8 cellular contexts compared by ENCODE assay signal in genomic region chr6:73579851-73580246, GRCh38. TPM values are rescaled to one million over a fixed set of nuclear protein-coding genes. Genes with fewer than 3 reads are reported as not detected.
DNase-seq lines count a peak whose midpoint lies in the region; ATAC-seq, FAIRE-seq and TF ChIP-seq lines count a peak whose summit lies in the region.

No MANE protein-coding gene starts in this region.

- peak overlapping the region; percentile 17 for H3K27ac ChIP-seq in CD8-positive, alpha-beta T cell (ENCODE audit: low read depth, low read length)
- H3K27ac ChIP-seq in OCI-LY3 (ENCODE audit: low read length) = peak overlapping the region; percentile 69

- peak overlapping the region; percentile 84 for H3K4me2 ChIP-seq in OCI-LY3 (ENCODE audit: low read length)

- H3K4me1 ChIP-seq in CD8-positive, alpha-beta T cell (ENCODE audit: insufficient read depth, low read length) = peaks cover 19% of the 10 kb centered on the region
- peaks cover 21% of the 10 kb centered on the region for H3K4me1 ChIP-seq in OCI-LY3 (ENCODE audit: low read length)

- H3K27me3 Mint-ChIP-seq in CD8-positive, alpha-beta T cell (ENCODE audit: low read depth) = no peaks in the 10 kb centered on the region
- no peaks in the 10 kb centered on the region for H3K27me3 Mint-ChIP-seq in stimulated activated naive CD8-positive, alpha-beta T cell treated with anti-CD3 and anti-CD28 coated beads, Interleukin-15, Interleukin-2, amounts not matched to agents 100 ng/mL and 50 ng/mL, for 24 hours

- H3K36me3 ChIP-seq in CD8-positive, alpha-beta T cell (ENCODE audit: insufficient read depth, low read length) = no peaks in the 10 kb centered on the region
- H3K36me3 ChIP-seq in OCI-LY3 (replicated peaks; ENCODE audit: low read depth, low read length) = no peaks in the 10 kb centered on the region

- H3K4me1 Mint-ChIP-seq in CD8-positive, alpha-beta T cell (ENCODE audit: low read depth) = peaks cover 16% of the 10 kb centered on the region
- H3K4me1 Mint-ChIP-seq in stimulated activated naive CD8-positive, alpha-beta T cell treated with anti-CD3 and anti-CD28 coated beads, Interleukin-15, Interleukin-2, amounts not matched to agents 100 ng/mL and 50 ng/mL, for 24 hours (ENCODE audit: low read depth) = peaks cover 27% of the 10 kb centered on the region

- H3K4me3 ChIP-seq in CD8-positive, alpha-beta T cell (ENCODE audit: low read depth, low read length) = no peak overlapping the region
- H3K4me3 ChIP-seq in OCI-LY3 (ENCODE audit: low read length) (peak overlapping the region; percentile 72), cardiac fibroblast (replicated peaks in 1 of 2; ENCODE audit: low read depth in 2 of 2, low read length in 2 of 2) (no peak overlapping the region)

- no peak for TF ChIP-seq POLR2A in H54 (IDR thresholded peaks at IDR 0.05; ENCODE audit: low read depth, low read length)

- DNase-seq in CD8-positive, alpha-beta T cell = no peak
- peak; percentile 47 for DNase-seq in H54 (ENCODE audit: insufficient read length, low spot score)
- DNase-seq in cardiac fibroblast (ENCODE audit: low read depth in 2 of 2) = peak; percentile 93 to 97
- DNase-seq in kidney tubule cell (ENCODE audit: low spot score) = peak; percentile 87
- no peak for DNase-seq in mesenteric fat pad (ENCODE audit: low spot score)
- DNase-seq in NCI-H69 (lab: John Stamatoyannopoulos, UW) = no peak

- H2AFZ ChIP-seq in OCI-LY3 (ENCODE audit: low read depth, low read length) = peak overlapping the region; percentile 90

- no peaks in the 10 kb centered on the region for H3K9me3 ChIP-seq in CD8-positive, alpha-beta T cell (ENCODE audit: low read length)
- H3K9me3 ChIP-seq in OCI-LY3 (ENCODE audit: insufficient read depth, low read length) = no peaks in the 10 kb centered on the region

- peak overlapping the region; percentile 67 for H3K9ac ChIP-seq in OCI-LY3 (ENCODE audit: low read length)

- no peaks in the 10 kb centered on the region for H3K27me3 ChIP-seq in CD8-positive, alpha-beta T cell (ENCODE audit: insufficient read depth, low read length)
- no peaks in the 10 kb centered on the region for H3K27me3 ChIP-seq in OCI-LY3 (ENCODE audit: low read depth, low read length)

- peak overlapping the region; percentile 88 for H3K27ac Mint-ChIP-seq in CD8-positive, alpha-beta T cell
- H3K27ac Mint-ChIP-seq in stimulated activated naive CD8-positive, alpha-beta T cell treated with anti-CD3 and anti-CD28 coated beads, Interleukin-15, Interleukin-2, amounts not matched to agents 100 ng/mL and 50 ng/mL, for 24 hours = peak overlapping the region; percentile 95

- CTCF ChIA-PET in CD8-positive, alpha-beta T cell (lab: Charles Lee) = interaction anchor here (0.7 to 2.6 kb wide), 3 partner anchors 19 to 32 kb away, joined by 3 to 10 read pairs (median 3); no protein-coding TSS in a partner anchor

- no peak overlapping the region for H3K4me3 Mint-ChIP-seq in CD8-positive, alpha-beta T cell
- peak overlapping the region; percentile 76 for H3K4me3 Mint-ChIP-seq in stimulated activated naive CD8-positive, alpha-beta T cell treated with anti-CD3 and anti-CD28 coated beads, Interleukin-15, Interleukin-2, amounts not matched to agents 100 ng/mL and 50 ng/mL, for 24 hours

- no peaks in the 10 kb centered on the region for H3K79me2 ChIP-seq in OCI-LY3 (ENCODE audit: low read length)

- H3K36me3 Mint-ChIP-seq in CD8-positive, alpha-beta T cell = peaks cover 2% of the 10 kb centered on the region
- H3K36me3 Mint-ChIP-seq in stimulated activated naive CD8-positive, alpha-beta T cell treated with anti-CD3 and anti-CD28 coated beads, Interleukin-15, Interleukin-2, amounts not matched to agents 100 ng/mL and 50 ng/mL, for 24 hours (ENCODE audit: low read depth) = no peaks in the 10 kb centered on the region

- TF ChIP-seq CTCF in CD8-positive, alpha-beta T cell (IDR thresholded peaks at IDR 0.05) = no peak
- TF ChIP-seq CTCF in OCI-LY3 (IDR thresholded peaks at IDR 0.05; ENCODE audit: low read depth, low read length) (no peak), cardiac fibroblast (IDR thresholded peaks at IDR 0.05; ENCODE audit: low read depth, low read length) (no peak)

- intact Hi-C loops in CD8-positive, alpha-beta T cell (cut with DNase I, micrococcal nuclease) = loop anchor here in 1 of 2 experiments (10.0 kb wide), 1 partner anchor 315 kb away; the partner anchor contains the start of gene KHDC1

- POLR2A ChIA-PET in CD8-positive, alpha-beta T cell (lab: Charles Lee) = interaction anchor here (0.6 to 4.5 kb wide), 4 partner anchors 10 to 1694 kb away, joined by 3 to 34 read pairs (median 4); partner anchors contain the start of gene EEF1A1

- no peak for ATAC-seq in CD8-positive, alpha-beta T cell

- FAIRE-seq in H54 (lab: Jason Lieb, UNC) = peak; percentile 81

- no peaks in the 10 kb centered on the region for H4K20me1 ChIP-seq in OCI-LY3 (ENCODE audit: insufficient read depth, low read length)

- no peaks in the 10 kb centered on the region for H3K9me3 Mint-ChIP-seq in CD8-positive, alpha-beta T cell
- H3K9me3 Mint-ChIP-seq in stimulated activated naive CD8-positive, alpha-beta T cell treated with anti-CD3 and anti-CD28 coated beads, Interleukin-15, Interleukin-2, amounts not matched to agents 100 ng/mL and 50 ng/mL, for 24 hours = peaks cover 8% of the 10 kb centered on the region

RNA-seq across cellular contexts. Expression of gene EEF1A1, which starts 59.0 kb away (rescaled TPM):
- total RNA-seq in CD8-positive, alpha-beta T cell = over 10,000 TPM; 16,418 to 17,118 TPM
- total RNA-seq in mesenteric fat pad = 8,244 TPM

Comparison
In these comparisons a context has a peak if more than half of its experiments do, and no peak if none do; other contexts are left out.
1. DNase-seq: peak in H54 (single experiment), cardiac fibroblast (2 of 2) and kidney tubule cell (single experiment); none in CD8-positive, alpha-beta T cell (0 of 7), mesenteric fat pad (single experiment) and NCI-H69 (single experiment).